9 cellular contexts compared by ENCODE assay signal in the genomic region with DNA sequence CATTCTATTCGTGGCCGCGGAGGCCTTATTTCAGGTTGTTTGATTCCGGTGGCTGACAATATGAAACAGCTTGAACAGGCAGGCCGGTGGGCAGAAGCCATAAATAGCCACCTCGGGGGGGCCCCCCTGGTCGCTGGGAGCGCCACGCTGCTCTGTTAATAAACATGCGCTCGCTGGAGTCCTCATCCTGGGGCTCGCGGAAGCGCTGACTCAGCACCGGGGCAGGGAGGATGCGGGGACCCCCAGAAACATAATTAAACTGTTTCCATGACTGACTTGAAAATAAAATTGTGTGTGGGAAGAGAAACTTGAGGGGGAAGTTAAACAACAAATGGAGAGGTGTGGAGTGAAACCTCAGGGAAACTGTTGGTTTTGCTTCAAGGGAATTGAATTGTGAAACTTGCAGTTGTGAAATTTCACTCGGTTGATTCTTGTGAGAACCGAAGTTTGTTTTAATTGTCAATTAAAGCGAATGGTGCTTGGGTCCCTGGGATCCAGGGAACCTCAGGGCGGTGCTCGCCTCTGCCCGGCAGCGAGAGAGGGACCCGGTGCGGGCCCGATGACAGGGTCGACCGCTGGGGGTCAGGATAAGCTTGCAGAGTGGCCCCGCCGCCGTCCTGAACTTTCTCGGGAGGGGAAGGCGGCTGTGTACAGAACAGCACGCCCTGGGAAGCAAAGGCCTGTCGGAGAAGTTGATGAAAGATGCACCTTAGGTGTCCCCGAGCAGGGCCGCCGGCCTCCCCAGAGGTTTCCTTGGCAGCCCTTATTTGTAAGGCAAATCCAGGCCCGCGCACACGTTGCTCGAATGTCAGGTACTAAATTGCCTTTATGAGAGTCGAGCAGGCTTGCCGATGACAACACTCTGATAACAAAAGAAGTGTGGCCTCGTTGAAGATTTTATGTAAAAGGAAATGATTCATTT.
A peak's percentile ranks its signal among the peaks of the same experiment; 100 is the strongest.
DNase-seq lines count a peak whose midpoint lies in the region; ATAC-seq and TF ChIP-seq lines count a peak whose summit lies in the region.
"Had no signal": no experiment of that assay in that cellular context is flagged by ENCODE, and none has a peak within 500 bp of the region (broad histone marks: within the 10 kb centered on the region; RNA-seq: fewer than 3 reads in every experiment).

No MANE protein-coding gene starts in this region.

- H3K9me3 ChIP-seq in SJSA1 (replicated peaks) (no peaks in the 10 kb centered on the region), colonic mucosa (no peaks in the 10 kb centered on the region), right lobe of liver (no peaks in the 10 kb centered on the region)

- ATAC-seq in GM18870 (IDR thresholded peaks at IDR 0.05; ENCODE audit: unreplicated experiment) (peak; percentile 76), HG03108 (IDR thresholded peaks at IDR 0.05; ENCODE audit: unreplicated experiment) (peak; percentile 85), right lobe of liver (peak; percentile 81 to 91 (median 88))

- intact Hi-C loops in colonic mucosa (cut with DNase I) (no loop called here), right lobe of liver (cut with DNase I) (no loop called here)

- H3K36me3 ChIP-seq in SJSA1 (no peaks in the 10 kb centered on the region), colonic mucosa (no peaks in the 10 kb centered on the region), right lobe of liver (no peaks in the 10 kb centered on the region)

- DNase-seq in 8988T = peak; percentile 64
- DNase-seq in SJSA1 (ENCODE audit: low read depth in 1 of 2, low spot score in 2 of 2) = peak; percentile 87
- peak; percentile 58 for DNase-seq in colonic mucosa
- peak; percentile 52 to 72 (median 72) for DNase-seq in right lobe of liver
- peak in 2 of 3 experiments; percentile 19 to 53 for DNase-seq in stimulated activated CD4-positive, alpha-beta T cell treated with anti-CD3 and anti-CD28 coated beads, TNF-alpha, amount 100 ng/mL, for 24 hours (ENCODE audit: low read depth in 3 of 3)
- DNase-seq in DMS79 treated with DMSO at 0.1 percent for 48 hours (lab: John Stamatoyannopoulos, UW) = no peak

- H3K27me3 ChIP-seq in SJSA1 (replicated peaks) = no peaks in the 10 kb centered on the region
- no peaks in the 10 kb centered on the region for H3K27me3 ChIP-seq in colonic mucosa
- H3K27me3 ChIP-seq in right lobe of liver = no peaks in the 10 kb centered on the region

- TF ChIP-seq POLR2A in right lobe of liver (IDR thresholded peaks at IDR 0.05) = no peak

- 16% methylated on average over 44 of the region's 45 CpGs for WGBS in right lobe of liver (ENCODE audit: insufficient coverage, low coverage, low lambda C conversion rate, missing lambda C conversion rate)

- peak; percentile 32 for TF ChIP-seq CTCF in colonic mucosa (IDR thresholded peaks at IDR 0.05)
- peak in 3 of 4 donors; percentile 37 to 43 (median 37) for TF ChIP-seq CTCF in right lobe of liver (IDR thresholded peaks at IDR 0.05)

- H3K27ac ChIP-seq in SJSA1 (peak overlapping the region; percentile 41), colonic mucosa (peak overlapping the region; percentile 15), right lobe of liver (no peak overlapping the region)
- H3K27ac ChIP-seq: parathyroid adenoma had no signal

- H3K4me1 ChIP-seq in SJSA1 (replicated peaks) (peaks cover 28% of the 10 kb centered on the region), colonic mucosa (no peaks in the 10 kb centered on the region), right lobe of liver (peaks cover 0 to 10% (median 3%) of the 10 kb centered on the region in 4 donors)
- H3K4me1 ChIP-seq: parathyroid adenoma had no signal

- H3K4me3 ChIP-seq in SJSA1 (peak overlapping the region; percentile 29), colonic mucosa (peak overlapping the region; percentile 19), right lobe of liver (peak overlapping the region; percentile 16 to 37 (median 19))

- H3K9ac ChIP-seq in colonic mucosa (ENCODE audit: low read depth in 2 of 2, low read length in 2 of 2) = no peak overlapping the region
- H3K9ac ChIP-seq: parathyroid adenoma had no signal

Comparison
In these comparisons a context has a peak if more than half of its experiments do, and no peak if none do; other contexts are left out.
1. H3K27ac ChIP-seq: peak in SJSA1 (single experiment) and colonic mucosa (single experiment); none in right lobe of liver (0 of 3).
2. Peak in every context shown above with its lines, with median percentiles within 50 percentile points of each other: ATAC-seq and H3K4me3 ChIP-seq.